ENCODE assay signal across 18 cellular contexts in genomic region chr15:93451822-93452221, GRCh38.
"Had no signal": no experiment of that assay in that cellular context is flagged by ENCODE, and none has a peak within 500 bp of the region (broad histone marks: within the 10 kb centered on the region; RNA-seq: fewer than 3 reads in every experiment).

No MANE protein-coding gene starts in this region.

- H3K27ac ChIP-seq: body of pancreas, prostate gland, stomach, testis, upper lobe of left lung had no signal

- H3K4me3 ChIP-seq: body of pancreas, prostate gland, stomach, testis, upper lobe of left lung had no signal

- DNase-seq: activated CD4-positive, alpha-beta T cell treated with anti-CD3 and anti-CD28 coated beads, Interleukin-2, amount 10 ng/mL, durations not matched to agents 24 days and 14 days; activated CD8-positive, alpha-beta T cell treated with anti-CD3 and anti-CD28 coated beads, Interleukin-2, amount 10 ng/mL, durations not matched to agents 7 days and 5 days; activated naive CD4-positive, alpha-beta T cell treated with Interleukin-2 at 50 U/mL for 16 hours; activated naive CD8-positive, alpha-beta T cell treated with anti-CD3 and anti-CD28 coated beads, Interleukin-2, amount 10 ng/mL, durations not matched to agents 7 days and 5 days; activated T-cell treated with anti-CD3 and anti-CD28 coated beads, Interleukin-2, amount 50 U/mL, for 24 hours; body of pancreas; effector memory CD8-positive, alpha-beta T cell; foreskin fibroblast; glutamatergic neuron; hippocampal formation; left colon; small intestine; stimulated activated CD4-positive, alpha-beta T cell treated with anti-CD3 and anti-CD28 coated beads, Interleukin-4, amount 100 ng/mL, for 1 hour; stomach; T1000; testis; upper lobe of left lung had no signal

- H3K9me3 ChIP-seq: body of pancreas, prostate gland, stomach, testis, upper lobe of left lung had no signal

- H3K36me3 ChIP-seq: prostate gland, stomach, upper lobe of left lung had no signal

- H3K4me1 ChIP-seq: prostate gland, stomach had no signal

- ATAC-seq: activated CD8-positive, alpha-beta T cell treated with anti-CD3 and anti-CD28 coated beads, Interleukin-2, amount 10 ng/mL, durations not matched to agents 7 days and 5 days; body of pancreas; effector memory CD8-positive, alpha-beta T cell; left colon had no signal

- H3K27me3 ChIP-seq: body of pancreas, stomach, testis, upper lobe of left lung had no signal
